2 cellular contexts compared by ENCODE assay signal in genomic region chr3:143812411-143812968, GRCh38.
TF ChIP-seq lines count a peak whose summit lies in the region.

No MANE protein-coding gene starts in this region.

TF ChIP-seq in H1, 55 proteins besides CTCF, POLR2A, EP300 and RAD21 (continued from another document):
- TF ChIP-seq GABPA (IDR thresholded peaks at IDR 0.05; ENCODE audit: borderline replicate concordance, insufficient read depth, low read length): no peak
- TF ChIP-seq SP1 (IDR thresholded peaks at IDR 0.05; ENCODE audit: low read depth, low read length): no peak
- TF ChIP-seq JUND (IDR thresholded peaks at IDR 0.05; ENCODE audit: low read length): no peak
- TF ChIP-seq BACH1 (IDR thresholded peaks at IDR 0.05; ENCODE audit: low read length): no peak
- no peak for TF ChIP-seq POU5F1 (IDR thresholded peaks at IDR 0.05; ENCODE audit: low read depth, low read length)
- TF ChIP-seq KDM5A (IDR thresholded peaks at IDR 0.05; ENCODE audit: low read length): no peak
- no peak for TF ChIP-seq TCF12 (IDR thresholded peaks at IDR 0.05; ENCODE audit: low read depth, low read length)
- TF ChIP-seq NRF1 (IDR thresholded peaks at IDR 0.05; ENCODE audit: low read depth, low read length): no peak
- no peak for TF ChIP-seq MAX (IDR thresholded peaks at IDR 0.05)
- TF ChIP-seq SIRT6 (IDR thresholded peaks at IDR 0.05; ENCODE audit: low read length): no peak
- no peak for TF ChIP-seq GTF2F1 (IDR thresholded peaks at IDR 0.05; ENCODE audit: borderline replicate concordance, low read depth, low read length)

TF ChIP-seq in GM23338, 12 proteins besides CTCF, POLR2A, EP300 and RAD21 (continued from another document):
- TF ChIP-seq CREB1 (CRISPR knock-in tag; IDR thresholded peaks at IDR 0.05; ENCODE audit: low read depth) (no peak), NANOG (IDR thresholded peaks at IDR 0.05; ENCODE audit: borderline replicate concordance) (no peak), JUNB (IDR thresholded peaks at IDR 0.05; ENCODE audit: unreplicated experiment) (no peak), EZH2 (IDR thresholded peaks at IDR 0.05; ENCODE audit: low read depth, unreplicated experiment) (no peak), ETS1 (IDR thresholded peaks at IDR 0.05) (no peak), ZNF462 (CRISPR knock-in tag; IDR thresholded peaks at IDR 0.05) (no peak), EZH2phosphoT487 (IDR thresholded peaks at IDR 0.05; ENCODE audit: unreplicated experiment) (no peak), POLR2AphosphoS5 (IDR thresholded peaks at IDR 0.05; ENCODE audit: low read depth) (no peak), REST (IDR thresholded peaks at IDR 0.05; ENCODE audit: unreplicated experiment) (no peak), ZNF331 (CRISPR knock-in tag; IDR thresholded peaks at IDR 0.05; ENCODE audit: low read depth) (no peak)
